9 cellular contexts compared by ENCODE assay signal in genomic region chr7:100674441-100675407, GRCh38. TPM values are rescaled to one million over a fixed set of nuclear protein-coding genes. Genes with fewer than 3 reads are reported as not detected.
DNase-seq lines count a peak whose midpoint lies in the region; ATAC-seq and TF ChIP-seq lines count a peak whose summit lies in the region.
"Had no signal": no experiment of that assay in that cellular context is flagged by ENCODE, and none has a peak within 500 bp of the region (broad histone marks: within the 10 kb centered on the region; RNA-seq: fewer than 3 reads in every experiment).

No MANE protein-coding gene starts in this region.

- TF ChIP-seq CTCF in AG04449 (IDR thresholded peaks at IDR 0.05; ENCODE audit: insufficient read depth, low read length, missing control alignments) (no peak), WERI-Rb-1 (IDR thresholded peaks at IDR 0.05; ENCODE audit: low read depth, low read length) (no peak), upper lobe of left lung (IDR thresholded peaks at IDR 0.05) (no peak)

- in situ Hi-C loops in HAP-1 (cut with MboI; ENCODE audit: low sequenced_read_pairs): no loop called here

- H3K27ac ChIP-seq in WERI-Rb-1: peak overlapping the region; percentile 60
- peak overlapping the region; percentile 97 to 100 (median 100) for H3K27ac ChIP-seq in upper lobe of left lung

- no peaks in the 10 kb centered on the region for H3K27me3 ChIP-seq in HAP-1 (ENCODE audit: low read depth)
- no peaks in the 10 kb centered on the region for H3K27me3 ChIP-seq in WERI-Rb-1 (ENCODE audit: insufficient read depth, low read depth, severe bottlenecking)
- H3K27me3 ChIP-seq in mononuclear cell (ENCODE audit: insufficient read depth, low read length): no peaks in the 10 kb centered on the region
- H3K27me3 ChIP-seq in upper lobe of left lung: no peaks in the 10 kb centered on the region

- ATAC-seq in upper lobe of left lung (ENCODE audit: low FRiP score in 2 of 2) (no peak), HG03469 (IDR thresholded peaks at IDR 0.05; ENCODE audit: unreplicated experiment) (no peak), HG02885 (IDR thresholded peaks at IDR 0.05; ENCODE audit: poor library complexity, unreplicated experiment) (no peak)

- CTCF ChIA-PET in AG04449 (lab: Yijun Ruan, JAX): interaction anchor here (1.0 to 1.5 kb wide), 3 partner anchors 18 to 178 kb away, joined by 3 to 9 read pairs (median 5); partner anchors contain the start of gene SLC12A9

- DNase-seq in AG04449 (ENCODE audit: low read depth, low spot score): no peak
- DNase-seq in HAP-1 (ENCODE audit: low spot score in 2 of 2): peak in 1 of 2 experiments; percentile 51
- no peak for DNase-seq in WERI-Rb-1
- peak; percentile 14 for DNase-seq in effector CD8-positive, alpha-beta T cell (lab: John Stamatoyannopoulos, UW)
- DNase-seq in upper lobe of left lung: peak in 1 of 2 donors; percentile 91

- H3K4me3 ChIP-seq in AG04449 (ENCODE audit: low read depth, low read length) (peak overlapping the region; percentile 81), HAP-1 (peak overlapping the region; percentile 97), WERI-Rb-1 (ENCODE audit: low read depth, low read length) (peak overlapping the region; percentile 94), mononuclear cell (ENCODE audit: low read length) (peak overlapping the region; percentile 95), upper lobe of left lung (peak overlapping the region; percentile 87 to 96 (median 94))

- H3K36me3 ChIP-seq in HAP-1 (replicated peaks): peaks cover 34% of the 10 kb centered on the region
- H3K36me3 ChIP-seq in WERI-Rb-1: peaks cover 31% of the 10 kb centered on the region
- H3K36me3 ChIP-seq in upper lobe of left lung: peaks cover 21 to 35% (median 34%) of the 10 kb centered on the region in 4 donors

- 0 to 1% methylated on average over 21 to 43 of the region's 82 CpGs for WGBS in upper lobe of left lung, 2 donors

- TF ChIP-seq POLR2A in upper lobe of left lung (IDR thresholded peaks at IDR 0.05): no peak

- POLR2A ChIA-PET in AG04449 (lab: Yijun Ruan, JAX): interaction anchor here (0.6 to 1.0 kb wide), 2 partner anchors 8 to 152 kb away, joined by 3 to 4 read pairs; no protein-coding TSS in a partner anchor

- no peak for TF ChIP-seq EP300 in upper lobe of left lung (IDR thresholded peaks at IDR 0.05)

- H3K9me3 ChIP-seq in HAP-1 (no peaks in the 10 kb centered on the region), WERI-Rb-1 (ENCODE audit: severe bottlenecking) (no peaks in the 10 kb centered on the region), mononuclear cell (ENCODE audit: low read depth, low read length) (no peaks in the 10 kb centered on the region), upper lobe of left lung (no peaks in the 10 kb centered on the region)

- peaks cover 4% of the 10 kb centered on the region for H3K4me1 ChIP-seq in HAP-1
- H3K4me1 ChIP-seq in mononuclear cell (ENCODE audit: insufficient read depth, low read length): peaks cover 42% of the 10 kb centered on the region
- H3K4me1 ChIP-seq in upper lobe of left lung: peaks cover 12 to 43% (median 26%) of the 10 kb centered on the region in 4 donors

RNA-seq across cellular contexts. Expression of gene GNB2, which starts 1.2 kb away (rescaled TPM):
- total RNA-seq in mononuclear cell (82.2 TPM), upper lobe of left lung (100 to 1,000 TPM; 153 to 291 (median 278) TPM)

RNA-seq across cellular contexts. Expression of gene ACTL6B, which starts 18.5 kb away (rescaled TPM):
- total RNA-seq in mononuclear cell: not detected
- total RNA-seq in upper lobe of left lung: not detected
- total RNA-seq: glomerular endothelial cell had no signal

RNA-seq across cellular contexts. Expression of gene GIGYF1, which starts 19.3 kb away (rescaled TPM):
- total RNA-seq in mononuclear cell (26.3 TPM), upper lobe of left lung (100 to 1,000 TPM in 1 of 6 donors, 10 to 100 TPM in 5; 18.7 to 151 (median 52.9) TPM)

RNA-seq across cellular contexts. Expression of gene POP7, which starts 31.2 kb away (rescaled TPM):
- 10.4 TPM for total RNA-seq in mononuclear cell
- total RNA-seq in upper lobe of left lung: 10 to 100 TPM in 5 of 6 donors, 1 to 10 TPM in 1; 9.4 to 32.5 (median 22.2) TPM

RNA-seq across cellular contexts. Expression of gene TFR2, which starts 33.4 kb away (rescaled TPM):
- total RNA-seq in mononuclear cell: 0.31 TPM
- total RNA-seq in upper lobe of left lung: 1 to 10 TPM in 1 of 6 donors, under 1 TPM in 4, not detected in 1; 0.20 to 2.1 (median 0.89) TPM
